In the genomic region with DNA sequence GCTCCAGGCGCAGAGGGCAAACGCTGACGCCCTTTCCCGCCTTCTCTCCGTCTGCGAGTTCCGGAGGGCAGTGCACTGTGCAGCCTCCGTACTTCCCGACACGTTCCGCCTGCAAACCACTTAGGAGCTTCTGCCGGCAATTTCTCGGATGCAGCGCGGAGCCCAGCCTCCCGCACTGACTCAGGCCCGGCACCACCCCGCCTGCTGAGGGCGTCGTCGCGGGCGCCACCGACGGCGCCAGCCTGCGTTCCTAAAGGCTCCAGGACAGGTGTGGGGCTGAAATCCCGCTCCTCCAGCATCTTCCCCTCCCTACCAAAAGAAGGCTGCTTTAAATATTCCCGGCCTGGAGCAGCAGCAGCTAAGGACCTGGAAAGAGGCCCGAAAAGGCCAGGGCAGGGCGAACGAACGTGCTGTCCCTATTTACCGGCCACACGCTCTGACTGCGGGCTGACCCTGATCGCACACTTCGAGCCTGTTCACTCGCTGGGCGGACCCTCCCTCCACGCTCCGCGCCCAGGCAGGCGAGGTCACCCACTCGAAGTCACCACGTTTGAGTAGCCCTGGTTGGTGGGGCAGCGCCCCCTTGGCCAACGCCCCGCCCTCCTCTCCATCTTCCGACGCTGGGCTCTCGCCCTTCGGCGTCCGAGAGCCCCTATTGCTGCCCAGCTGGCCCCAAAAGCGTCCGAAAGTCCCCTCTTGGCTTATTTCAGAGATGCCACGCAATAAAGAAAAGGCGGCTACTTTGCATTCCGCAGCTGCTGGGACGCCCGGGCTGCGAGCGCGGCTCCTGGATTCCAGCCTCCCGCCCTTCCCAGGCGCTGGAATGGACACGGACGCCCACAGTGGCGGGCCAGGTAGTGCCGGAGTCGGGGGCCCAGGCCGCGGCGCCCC, we compare ENCODE assay signal across 8 cellular contexts. TPM values are rescaled to one million over a fixed set of nuclear protein-coding genes. Genes with fewer than 3 reads are reported as not detected.
DNase-seq lines count a peak whose midpoint lies in the region; ATAC-seq and TF ChIP-seq lines count a peak whose summit lies in the region.

No MANE protein-coding gene starts in this region.

- peak overlapping the region; percentile 18 for H3K4me3 ChIP-seq in epithelial cell of esophagus (ENCODE audit: low read length)
- peak overlapping the region; percentile 42 for H3K4me3 ChIP-seq in naive thymus-derived CD4-positive, alpha-beta T cell (ENCODE audit: low read length)

- peaks cover 81 to 89% (median 87%) of the 10 kb centered on the region in 5 donors for H3K27me3 Mint-ChIP-seq in naive thymus-derived CD4-positive, alpha-beta T cell

- H3K4me3 Mint-ChIP-seq in naive thymus-derived CD4-positive, alpha-beta T cell = peak overlapping the region in 9 of 10 donors; percentile 72 to 93 (median 81)

- no peak overlapping the region for H3K27ac ChIP-seq in naive thymus-derived CD4-positive, alpha-beta T cell (ENCODE audit: low read depth, low read length)

- H3K9me3 Mint-ChIP-seq in naive thymus-derived CD4-positive, alpha-beta T cell = peaks cover 0 to 15% (median 1%) of the 10 kb centered on the region in 11 donors

- TF ChIP-seq CTCF in epithelial cell of esophagus (IDR thresholded peaks at IDR 0.05; ENCODE audit: insufficient read depth, low read depth, low read length, missing control alignments) = no peak

- POLR2A ChIA-PET in naive thymus-derived CD4-positive, alpha-beta T cell (lab: Charles Lee) = no interaction called here

- peaks cover 0 to 3% (median 0%) of the 10 kb centered on the region in 5 donors for H3K36me3 Mint-ChIP-seq in naive thymus-derived CD4-positive, alpha-beta T cell

- peaks cover 5 to 20% (median 6%) of the 10 kb centered on the region in 7 donors for H3K4me1 Mint-ChIP-seq in naive thymus-derived CD4-positive, alpha-beta T cell

- DNase-seq in ELF-1 (ENCODE audit: low read depth, low spot score) (peak; percentile 49), NCI-H526 treated with DMSO at 0.1 percent for 48 hours (lab: John Stamatoyannopoulos, UW) (peak; percentile 25), epithelial cell of esophagus (ENCODE audit: low read depth) (peak; percentile 7), erythroblast (lab: John Stamatoyannopoulos, UW) (no peak), kidney glomerular epithelial cell (lab: John Stamatoyannopoulos, UW) (no peak)
- DNase-seq in naive thymus-derived CD4-positive, alpha-beta T cell = peak in 1 of 9 donors; percentile 11

- ATAC-seq in GM21619 (IDR thresholded peaks at IDR 0.05; ENCODE audit: unreplicated experiment) (peak; percentile 20), HG03139 (IDR thresholded peaks at IDR 0.05; ENCODE audit: unreplicated experiment) (no peak)
- ATAC-seq in naive thymus-derived CD4-positive, alpha-beta T cell = peak; percentile 18

- TF ChIP-seq POLR2A in erythroblast (IDR thresholded peaks at IDR 0.05; ENCODE audit: low read length) = no peak

- CTCF ChIA-PET in naive thymus-derived CD4-positive, alpha-beta T cell (lab: Charles Lee) = no interaction called here

- H3K27me3 ChIP-seq in naive thymus-derived CD4-positive, alpha-beta T cell (ENCODE audit: control insufficient read depth in 2 of 2, insufficient read depth in 2 of 2, low read length in 2 of 2) = peaks cover 17 to 24% of the 10 kb centered on the region in 2 donors

- no peaks in the 10 kb centered on the region for H3K9me3 ChIP-seq in naive thymus-derived CD4-positive, alpha-beta T cell (ENCODE audit: control insufficient read depth in 2 of 3, low read length in 3 of 3)

- intact Hi-C loops in naive thymus-derived CD4-positive, alpha-beta T cell (cut with micrococcal nuclease) = loop anchor here (10.0 kb wide), 1 partner anchor 905 kb away; a partner anchor contains a TSS

- H3K36me3 ChIP-seq in naive thymus-derived CD4-positive, alpha-beta T cell (ENCODE audit: control insufficient read depth in 2 of 3, insufficient read depth in 3 of 3, low read length in 3 of 3) = no peaks in the 10 kb centered on the region

- peaks cover 10 to 16% of the 10 kb centered on the region in 2 donors for H3K4me1 ChIP-seq in naive thymus-derived CD4-positive, alpha-beta T cell (ENCODE audit: control insufficient read depth in 2 of 2, insufficient read depth in 2 of 2, low read length in 2 of 2)

- no peak overlapping the region for H3K27ac Mint-ChIP-seq in naive thymus-derived CD4-positive, alpha-beta T cell

RNA-seq across cellular contexts. Expression of a gene that starts 9.6 kb away (rescaled TPM):
- 1 to 10 TPM in 1 of 5 experiments, under 1 TPM in 3, not detected in 1; 0.12 to 2.6 (median 0.32) TPM for total RNA-seq in naive thymus-derived CD4-positive, alpha-beta T cell
- not detected for polyA plus RNA-seq in naive thymus-derived CD4-positive, alpha-beta T cell

Comparison
In these comparisons a context has a peak if more than half of its experiments do, and no peak if none do; other contexts are left out.
1. DNase-seq: peak in ELF-1 (single experiment), NCI-H526 treated with DMSO at 0.1 percent for 48 hours (single experiment) and epithelial cell of esophagus (single experiment); none in erythroblast (0 of 2) and kidney glomerular epithelial cell (single experiment).